Comparison of ENCODE assay signal across 14 cellular contexts in the genomic region with DNA sequence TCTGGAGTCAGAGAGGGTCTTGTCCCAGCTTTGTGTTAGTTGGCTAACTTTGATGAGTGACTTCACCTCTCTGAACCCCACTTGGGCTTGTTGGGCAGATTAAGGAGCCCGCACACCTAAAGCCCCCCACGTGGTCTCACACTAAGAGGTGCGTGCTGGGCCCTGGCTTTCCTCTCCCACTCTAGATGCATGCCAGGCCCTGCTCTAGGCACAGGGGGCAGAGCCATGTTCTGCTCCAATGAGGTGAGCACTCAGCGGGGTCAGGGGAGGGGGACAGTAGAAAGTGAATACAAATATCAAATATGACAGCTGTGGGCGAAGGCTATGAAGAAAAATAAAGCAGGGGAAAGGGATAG.
DNase-seq lines count a peak whose midpoint lies in the region; ATAC-seq and TF ChIP-seq lines count a peak whose summit lies in the region.
"Had no signal": no experiment of that assay in that cellular context is flagged by ENCODE, and none has a peak within 500 bp of the region (broad histone marks: within the 10 kb centered on the region; RNA-seq: fewer than 3 reads in every experiment).

No MANE protein-coding gene starts in this region.

- no peaks in the 10 kb centered on the region for H3K79me2 ChIP-seq in osteoblast (ENCODE audit: insufficient read depth, low read length)

- H3K9ac ChIP-seq in BLaER1 = no peak overlapping the region

- no peak overlapping the region for H3K4me3 Mint-ChIP-seq in CD14-positive monocyte
- H3K4me3 Mint-ChIP-seq in activated naive CD4-positive, alpha-beta T cell treated with anti-CD3 and anti-CD28 coated beads for 36 hours = no peak overlapping the region

- H4K20me1 ChIP-seq in BLaER1 (peaks cover 31% of the 10 kb centered on the region; the same call in 1 of the 2 replicates), osteoblast (ENCODE audit: insufficient read depth, low read length) (no peaks in the 10 kb centered on the region)

- H3K4me2 ChIP-seq in BLaER1 (peak overlapping the region; percentile 82), osteoblast (ENCODE audit: insufficient read depth, low read length) (no peak overlapping the region)

- peaks cover 23 to 44% of the 10 kb centered on the region in 2 donors for H3K36me3 Mint-ChIP-seq in CD14-positive monocyte
- no peaks in the 10 kb centered on the region for H3K36me3 Mint-ChIP-seq in activated naive CD4-positive, alpha-beta T cell treated with anti-CD3 and anti-CD28 coated beads for 36 hours (ENCODE audit: low read depth)

- H3K27ac ChIP-seq in BLaER1 = peak overlapping the region; percentile 49; the same call in 1 of the 2 replicates
- H3K27ac ChIP-seq in left ventricle myocardium inferior (replicated peaks) = peak overlapping the region; percentile 94
- peak overlapping the region; percentile 32 for H3K27ac ChIP-seq in osteoblast (ENCODE audit: low read depth, low read length)
- H3K27ac ChIP-seq: SJCRH30 had no signal

- H3K27me3 ChIP-seq in BLaER1 (no peaks in the 10 kb centered on the region), left ventricle myocardium inferior (ENCODE audit: low read depth) (no peaks in the 10 kb centered on the region), osteoblast (ENCODE audit: insufficient read depth, low read length) (no peaks in the 10 kb centered on the region)
- H3K27me3 ChIP-seq: BE2C, SJCRH30 had no signal

- intact Hi-C loops in CD14-positive monocyte (cut with micrococcal nuclease) = no loop called here
- intact Hi-C loops in left ventricle myocardium inferior (cut with micrococcal nuclease) = no loop called here
- intact Hi-C loops in activated naive CD4-positive, alpha-beta T cell treated with anti-CD3 and anti-CD28 coated beads for 36 hours (cut with micrococcal nuclease) = no loop called here

- H3K4me1 ChIP-seq in BLaER1 (peaks cover 71% of the 10 kb centered on the region), left ventricle myocardium inferior (peaks cover 64% of the 10 kb centered on the region), osteoblast (ENCODE audit: insufficient read depth, low read length) (no peaks in the 10 kb centered on the region)
- H3K4me1 ChIP-seq: SJCRH30 had no signal

- H3K9me3 ChIP-seq in BLaER1 = no peaks in the 10 kb centered on the region
- H3K9me3 ChIP-seq in left ventricle myocardium inferior (replicated peaks) = no peaks in the 10 kb centered on the region
- H3K9me3 ChIP-seq in osteoblast (ENCODE audit: low read depth, low read length) = no peaks in the 10 kb centered on the region
- H3K9me3 ChIP-seq: BE2C, SJCRH30 had no signal

- H3K36me3 ChIP-seq in BLaER1 (peaks cover 71% of the 10 kb centered on the region), left ventricle myocardium inferior (peaks cover 71% of the 10 kb centered on the region), osteoblast (ENCODE audit: insufficient read depth, low read length) (peaks cover 51% of the 10 kb centered on the region)
- H3K36me3 ChIP-seq: BE2C, SJCRH30 had no signal

- no peak overlapping the region for H3K4me3 ChIP-seq in BLaER1
- no peak overlapping the region for H3K4me3 ChIP-seq in left ventricle myocardium inferior
- no peak overlapping the region for H3K4me3 ChIP-seq in osteoblast (ENCODE audit: insufficient read depth, low read length)
- H3K4me3 ChIP-seq in foreskin fibroblast (ENCODE audit: low read depth in 1 of 2, low read length in 2 of 2) = no peak overlapping the region
- H3K4me3 ChIP-seq: SJCRH30 had no signal

- H3K9me3 Mint-ChIP-seq in CD14-positive monocyte = peaks cover 0 to 5% (median 0%) of the 10 kb centered on the region in 7 donors
- no peaks in the 10 kb centered on the region for H3K9me3 Mint-ChIP-seq in activated naive CD4-positive, alpha-beta T cell treated with anti-CD3 and anti-CD28 coated beads for 36 hours

- no peak for DNase-seq in CD14-positive monocyte (ENCODE audit: low spot score)
- no peak for DNase-seq in left ventricle myocardium inferior
- no peak for DNase-seq in osteoblast (ENCODE audit: insufficient read length, low spot score, missing footprints)
- DNase-seq in midbrain (lab: John Stamatoyannopoulos, UW) = no peak
- no peak for DNase-seq in foreskin fibroblast
- DNase-seq in activated naive CD4-positive, alpha-beta T cell treated with anti-CD3 and anti-CD28 coated beads for 36 hours = no peak
- DNase-seq: BE2C, DMS153, NCI-H1417 treated with DMSO at 0.1 percent for 48 hours, NCI-H2029, NCI-H526, SJCRH30 had no signal

- peaks cover 85% of the 10 kb centered on the region for H3K4me1 Mint-ChIP-seq in CD14-positive monocyte
- peaks cover 3% of the 10 kb centered on the region for H3K4me1 Mint-ChIP-seq in activated naive CD4-positive, alpha-beta T cell treated with anti-CD3 and anti-CD28 coated beads for 36 hours (ENCODE audit: low read depth)

- peaks cover 9 to 14% (median 12%) of the 10 kb centered on the region in 3 donors for H3K27me3 Mint-ChIP-seq in CD14-positive monocyte (ENCODE audit: low read depth in 3 of 3)
- peaks cover 2% of the 10 kb centered on the region for H3K27me3 Mint-ChIP-seq in activated naive CD4-positive, alpha-beta T cell treated with anti-CD3 and anti-CD28 coated beads for 36 hours (ENCODE audit: low read depth)

- no peak overlapping the region for H2AFZ ChIP-seq in osteoblast (ENCODE audit: low read length)

- CTCF ChIA-PET in activated naive CD4-positive, alpha-beta T cell treated with anti-CD3 and anti-CD28 coated beads for 36 hours (lab: Charles Lee) = interaction anchor here (1.5 to 2.3 kb wide), 2 partner anchors 10 to 220 kb away, joined by 7 to 9 read pairs; no protein-coding TSS in a partner anchor

- ATAC-seq in HG02973 (IDR thresholded peaks at IDR 0.05; ENCODE audit: unreplicated experiment) = no peak

- TF ChIP-seq CTCF in CD14-positive monocyte (IDR thresholded peaks at IDR 0.05) (no peak), left ventricle myocardium inferior (IDR thresholded peaks at IDR 0.05; ENCODE audit: borderline replicate concordance) (no peak), osteoblast (IDR thresholded peaks at IDR 0.05; ENCODE audit: extremely low read depth, low read depth, low read length) (no peak), foreskin fibroblast (IDR thresholded peaks at IDR 0.05; ENCODE audit: low read depth, low read length) (no peak)

- H3K27ac Mint-ChIP-seq in CD14-positive monocyte = peak overlapping the region; percentile 94 to 100 (median 98)
- H3K27ac Mint-ChIP-seq in activated naive CD4-positive, alpha-beta T cell treated with anti-CD3 and anti-CD28 coated beads for 36 hours = no peak overlapping the region

Comparison
In these comparisons a context has a peak if more than half of its experiments do, and no peak if none do; other contexts are left out.
1. H3K27ac ChIP-seq: peak in every context shown above with its lines; median percentile 94 in left ventricle myocardium inferior; 49 in BLaER1; 32 in osteoblast.